In genomic region chr9:136645903-136646754, GRCh38 we compare ENCODE assay signal across 1 cellular context.
TF ChIP-seq lines count a peak whose summit lies in the region.

No MANE protein-coding gene starts in this region.

TF ChIP-seq in HepG2, 621 proteins besides CTCF, POLR2A, EP300 and RAD21 (continued from another document and continues in another):
- TF ChIP-seq ZNF710 (CRISPR knock-in tag; IDR thresholded peaks at IDR 0.05; ENCODE audit: borderline replicate concordance) (0 out of 2 replicates have a peak, but pooled peaks have one; percentile 34), ZNF263 (CRISPR knock-in tag; IDR thresholded peaks at IDR 0.05) (peak; percentile 21; the same call in 1 of the 2 replicates), MXD3 (CRISPR knock-in tag; IDR thresholded peaks at IDR 0.05) (0 out of 2 replicates have a peak, but pooled peaks have one; percentile 33), MED1 (CRISPR knock-in tag; IDR thresholded peaks at IDR 0.05) (peak; percentile 80), HNRNPK (IDR thresholded peaks at IDR 0.05; ENCODE audit: low read depth, low read length, poor library complexity, severe bottlenecking) (peak; percentile 72), ARID4A (CRISPR knock-in tag; IDR thresholded peaks at IDR 0.05; ENCODE audit: borderline replicate concordance) (0 out of 2 replicates have a peak, but pooled peaks have one; percentile 8), SMARCC2 (IDR thresholded peaks at IDR 0.05) (no peak), ZMYM3 (CRISPR knock-in tag; IDR thresholded peaks at IDR 0.05) (0 out of 2 replicates have a peak, but pooled peaks have one; percentile 11), TFDP1 (CRISPR knock-in tag; IDR thresholded peaks at IDR 0.05; ENCODE audit: borderline replicate concordance) (peak; percentile 30; the same call in 1 of the 2 replicates), TBL1XR1 (IDR thresholded peaks at IDR 0.05; ENCODE audit: borderline replicate concordance, low read length, partially characterized antibody) (no peak), SAFB2 (CRISPR knock-in tag; IDR thresholded peaks at IDR 0.05; ENCODE audit: borderline replicate concordance, low read depth) (peak; percentile 29; the same call in 1 of the 2 replicates), NR2F6 (IDR thresholded peaks at IDR 0.05) (no peak), NR2F6 (CRISPR knock-in tag; IDR thresholded peaks at IDR 0.05) (0 out of 2 replicates have a peak, but pooled peaks have one; percentile 33), NFKB2 (CRISPR knock-in tag; IDR thresholded peaks at IDR 0.05; ENCODE audit: borderline replicate concordance) (peak; percentile 73; the same call in 1 of the 2 replicates), ZFX (CRISPR knock-in tag; IDR thresholded peaks at IDR 0.05; ENCODE audit: low read depth) (peak; percentile 70), SIX4 (CRISPR knock-in tag; IDR thresholded peaks at IDR 0.05) (no peak), MTA1 (CRISPR knock-in tag; IDR thresholded peaks at IDR 0.05; ENCODE audit: borderline replicate concordance) (0 out of 2 replicates have a peak, but pooled peaks have one; percentile 42), ZNF274 (CRISPR knock-in tag; IDR thresholded peaks at IDR 0.05) (peak; percentile 57; the same call in 1 of the 2 replicates), E2F1 (CRISPR knock-in tag; IDR thresholded peaks at IDR 0.05) (no peak), SRSF1 (optimal IDR thresholded peaks at IDR 0.05; ENCODE audit: low read depth, low read length) (peak; percentile 55), TEAD3 (CRISPR knock-in tag; optimal IDR thresholded peaks at IDR 0.05; ENCODE audit: borderline replicate concordance) (peak; percentile 6), ZNF607 (CRISPR knock-in tag; IDR thresholded peaks at IDR 0.05; ENCODE audit: borderline replicate concordance) (peak; percentile 71; the same call in 1 of the 2 replicates), GPN1 (CRISPR knock-in tag; IDR thresholded peaks at IDR 0.05; ENCODE audit: borderline replicate concordance) (no peak), MEIS2 (CRISPR knock-in tag; IDR thresholded peaks at IDR 0.05) (0 out of 2 replicates have a peak, but pooled peaks have one; percentile 14), BRD4 (CRISPR knock-in tag; IDR thresholded peaks at IDR 0.05) (peak; percentile 58; the same call in 1 of the 2 replicates), ZBTB7A (CRISPR knock-in tag; IDR thresholded peaks at IDR 0.05) (0 out of 2 replicates have a peak, but pooled peaks have one; percentile 53), RXRB (CRISPR knock-in tag; IDR thresholded peaks at IDR 0.05; ENCODE audit: borderline replicate concordance) (peak; percentile 59; the same call in 1 of the 2 replicates), ZBTB33 (CRISPR knock-in tag; IDR thresholded peaks at IDR 0.05) (no peak), ZNF333 (CRISPR knock-in tag; IDR thresholded peaks at IDR 0.05; ENCODE audit: borderline replicate concordance) (peak; percentile 31; the same call in 1 of the 2 replicates), ZFP36L1 (CRISPR knock-in tag; IDR thresholded peaks at IDR 0.05) (0 out of 2 replicates have a peak, but pooled peaks have one; percentile 49), POLR2AphosphoS5 (IDR thresholded peaks at IDR 0.05; ENCODE audit: low read depth, low read length) (0 out of 2 replicates have a peak, but pooled peaks have one; percentile 36), MYC (CRISPR knock-in tag; IDR thresholded peaks at IDR 0.05; ENCODE audit: borderline replicate concordance) (peak; percentile 59; the same call in 1 of the 2 replicates), REXO4 (CRISPR knock-in tag; IDR thresholded peaks at IDR 0.05; ENCODE audit: borderline replicate concordance) (no peak), RXRA (CRISPR knock-in tag; IDR thresholded peaks at IDR 0.05) (peak; percentile 11; the same call in 1 of the 2 replicates), ZNF772 (CRISPR knock-in tag; IDR thresholded peaks at IDR 0.05) (no peak), ZNF563 (CRISPR knock-in tag; IDR thresholded peaks at IDR 0.05) (0 out of 2 replicates have a peak, but pooled peaks have one; percentile 24), SNAI1 (CRISPR knock-in tag; IDR thresholded peaks at IDR 0.05; ENCODE audit: borderline replicate concordance) (peak; percentile 63; the same call in 1 of the 2 replicates), HMGXB4 (CRISPR knock-in tag; IDR thresholded peaks at IDR 0.05; ENCODE audit: borderline replicate concordance in 1 of 2, low read depth in 1 of 2) (peak; percentile 49 to 52; a peak in 2 of 4 replicates), ZNF800 (CRISPR knock-in tag; IDR thresholded peaks at IDR 0.05) (peak; percentile 55; the same call in 1 of the 2 replicates), MEF2D (CRISPR knock-in tag; IDR thresholded peaks at IDR 0.05) (peak; percentile 35; the same call in 1 of the 2 replicates), HOXD1 (CRISPR knock-in tag; IDR thresholded peaks at IDR 0.05) (no peak), MAF1 (CRISPR knock-in tag; IDR thresholded peaks at IDR 0.05; ENCODE audit: borderline replicate concordance) (no peak), ZNF605 (CRISPR knock-in tag; IDR thresholded peaks at IDR 0.05) (no peak; the same call in 1 of the 2 replicates), HNF1B (CRISPR knock-in tag; IDR thresholded peaks at IDR 0.05) (peak; percentile 22; the same call in 1 of the 2 replicates), ETV5 (CRISPR knock-in tag; IDR thresholded peaks at IDR 0.05; ENCODE audit: borderline replicate concordance) (peak; percentile 57; the same call in 1 of the 2 replicates)
